In the genomic region with DNA sequence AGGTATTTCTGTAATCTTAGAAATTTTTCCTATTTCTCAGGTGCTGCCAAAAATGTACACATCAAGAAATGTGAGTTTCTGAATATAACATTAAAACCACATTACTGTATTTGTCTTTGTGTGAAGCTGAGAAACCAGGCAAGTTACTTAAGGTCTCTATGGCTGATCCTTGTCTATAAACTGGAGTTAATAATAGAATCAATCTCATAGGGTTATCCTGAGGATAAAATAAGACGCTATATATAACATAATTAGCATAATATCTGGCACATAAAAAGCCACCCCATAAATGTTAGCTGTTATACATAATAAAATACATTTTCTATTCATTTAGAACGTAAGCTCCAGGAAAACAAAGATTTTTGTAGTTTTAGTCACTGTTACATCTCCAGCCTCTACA, we compare ENCODE assay signal across 8 cellular contexts.
"Had no signal": no experiment of that assay in that cellular context is flagged by ENCODE, and none has a peak within 500 bp of the region (broad histone marks: within the 10 kb centered on the region; RNA-seq: fewer than 3 reads in every experiment).

No MANE protein-coding gene starts in this region.

- ATAC-seq: GM12878 had no signal

- FAIRE-seq: G401.6, GM12878, GM12891, GM12892, GM18507, GM19239 had no signal

- H3K4me3 ChIP-seq: GM12878 had no signal

- DNase-seq: GDM1, GF-D8 had no signal
